Comparison of ENCODE assay signal across 8 cellular contexts in genomic region chr20:6768228-6769185, GRCh38.
DNase-seq lines count a peak whose midpoint lies in the region; ATAC-seq and TF ChIP-seq lines count a peak whose summit lies in the region.

No MANE protein-coding gene starts in this region.

- peaks cover 43% of the 10 kb centered on the region for H3K4me1 Mint-ChIP-seq in nephron progenitor cell

- H3K4me3 Mint-ChIP-seq in nephron progenitor cell: peak overlapping the region; percentile 87

- H3K27me3 Mint-ChIP-seq in nephron progenitor cell (ENCODE audit: low read depth, poor library complexity): peaks cover 14% of the 10 kb centered on the region

- no peak overlapping the region for H3K27ac Mint-ChIP-seq in nephron progenitor cell

- no peak for TF ChIP-seq CTCF in fibroblast of mammary gland (conservative IDR thresholded peaks at IDR 0.05; ENCODE audit: control insufficient read depth, insufficient read depth, low read depth, low read length)
- no peak for TF ChIP-seq CTCF in nephron progenitor cell (IDR thresholded peaks at IDR 0.05)

- no peaks in the 10 kb centered on the region for H3K9me3 Mint-ChIP-seq in nephron progenitor cell

- no peaks in the 10 kb centered on the region for H3K36me3 Mint-ChIP-seq in nephron progenitor cell (ENCODE audit: low read depth)

- peak overlapping the region; percentile 35 for H3K4me3 ChIP-seq in fibroblast of mammary gland (ENCODE audit: control insufficient read depth, low read depth, low read length)

- no peak for ATAC-seq in GM18520 (IDR thresholded peaks at IDR 0.05; ENCODE audit: unreplicated experiment)
- no peak for ATAC-seq in GM19455 (IDR thresholded peaks at IDR 0.05; ENCODE audit: unreplicated experiment)

- peak; percentile 52 for DNase-seq in DMS 273 (lab: John Stamatoyannopoulos, UW; ENCODE audit: unreplicated experiment)
- DNase-seq in DMS 273 treated with DMSO at 0.1 percent for 48 hours (lab: John Stamatoyannopoulos, UW): no peak
- peak; percentile 79 for DNase-seq in NCI-H69 (lab: John Stamatoyannopoulos, UW)
- DNase-seq in fibroblast of mammary gland (ENCODE audit: low read depth): no peak
- DNase-seq in nephron progenitor cell: peak; percentile 57
- no peak for DNase-seq in RPMI8226

Comparison
In these comparisons a context has a peak if more than half of its experiments do, and no peak if none do; other contexts are left out.
1. DNase-seq: peak in DMS 273 (single experiment), NCI-H69 (single experiment) and nephron progenitor cell (single experiment); none in DMS 273 treated with DMSO at 0.1 percent for 48 hours (single experiment), fibroblast of mammary gland (single experiment) and RPMI8226 (single experiment).